ENCODE assay signal across 17 cellular contexts in genomic region chr12:112331891-112332290, GRCh38.
"Had no signal": no experiment of that assay in that cellular context is flagged by ENCODE, and none has a peak within 500 bp of the region (broad histone marks: within the 10 kb centered on the region; RNA-seq: fewer than 3 reads in every experiment).

No MANE protein-coding gene starts in this region.

- H3K4me3 Mint-ChIP-seq: activated CD8-positive, alpha-beta T cell treated with anti-CD3 and anti-CD28 coated beads, Interleukin-2, amount 10 ng/mL, durations not matched to agents 7 days and 5 days; activated naive CD8-positive, alpha-beta T cell treated with anti-CD3 and anti-CD28 coated beads, Interleukin-2, amount 10 ng/mL, durations not matched to agents 7 days and 5 days; neural progenitor cell had no signal

- H3K9me3 Mint-ChIP-seq: activated naive CD8-positive, alpha-beta T cell treated with anti-CD3 and anti-CD28 coated beads, Interleukin-2, amount 10 ng/mL, durations not matched to agents 7 days and 5 days; neural progenitor cell had no signal

- H3K27ac ChIP-seq: ascending aorta, foreskin keratinocyte, neural progenitor cell, ovary, sigmoid colon, transverse colon, WERI-Rb-1 had no signal

- H3K4me1 Mint-ChIP-seq: neural progenitor cell had no signal

- ATAC-seq: activated CD8-positive, alpha-beta T cell treated with anti-CD3 and anti-CD28 coated beads, Interleukin-2, amount 10 ng/mL, durations not matched to agents 7 days and 5 days; foreskin keratinocyte; left ventricle myocardium superior had no signal

- DNase-seq: activated CD4-positive, alpha-beta T cell treated with anti-CD3 and anti-CD28 coated beads for 4 hours; activated CD8-positive, alpha-beta memory T cell treated with anti-CD3 and anti-CD28 coated beads, Interleukin-2, amount 50 U/mL, for 48 hours; activated CD8-positive, alpha-beta T cell treated with anti-CD3 and anti-CD28 coated beads, Interleukin-2, amount 10 ng/mL, durations not matched to agents 7 days and 5 days; activated naive CD8-positive, alpha-beta T cell treated with anti-CD3 and anti-CD28 coated beads, Interleukin-2, amount 10 ng/mL, durations not matched to agents 7 days and 5 days; foreskin keratinocyte; head of caudate nucleus; left ventricle myocardium superior; mesendoderm; ovary; sigmoid colon; stimulated activated CD4-positive, alpha-beta T cell treated with anti-CD3 and anti-CD28 coated beads, Interleukin-2, amount 100 ng/mL, for 24 hours; stimulated activated naive CD4-positive, alpha-beta T cell; substantia nigra; transverse colon; WERI-Rb-1 had no signal

- H3K27ac Mint-ChIP-seq: activated CD8-positive, alpha-beta T cell treated with anti-CD3 and anti-CD28 coated beads, Interleukin-2, amount 10 ng/mL, durations not matched to agents 7 days and 5 days; activated naive CD8-positive, alpha-beta T cell treated with anti-CD3 and anti-CD28 coated beads, Interleukin-2, amount 10 ng/mL, durations not matched to agents 7 days and 5 days; neural progenitor cell had no signal

- H3K27me3 Mint-ChIP-seq: activated naive CD8-positive, alpha-beta T cell treated with anti-CD3 and anti-CD28 coated beads, Interleukin-2, amount 10 ng/mL, durations not matched to agents 7 days and 5 days had no signal
